ENCODE assay signal across 2 cellular contexts in genomic region chr15:80250614-80251504, GRCh38.
TF ChIP-seq lines count a peak whose summit lies in the region.

No MANE protein-coding gene starts in this region.

TF ChIP-seq in SK-N-SH, 30 proteins besides CTCF, POLR2A, EP300 and RAD21 (continued from another document):
- TF ChIP-seq PBX3 (IDR thresholded peaks at IDR 0.05): no peak
- no peak for TF ChIP-seq SIN3A (IDR thresholded peaks at IDR 0.05; ENCODE audit: borderline replicate concordance, low read depth, low read length)
- TF ChIP-seq FOSL2 (IDR thresholded peaks at IDR 0.05; ENCODE audit: borderline replicate concordance, low read depth): no peak

TF ChIP-seq in SK-N-SH treated with all-trans-retinoic acid at 6 μM for 48 hours, 23 proteins besides CTCF, POLR2A, EP300 and RAD21 (continued from another document):
- no peak for TF ChIP-seq POU6F1 (CRISPR knock-in tag; IDR thresholded peaks at IDR 0.05; ENCODE audit: borderline replicate concordance, low read depth)
- no peak for TF ChIP-seq SNAI2 (CRISPR knock-in tag; IDR thresholded peaks at IDR 0.05)
- no peak for TF ChIP-seq BACH2 (CRISPR knock-in tag; IDR thresholded peaks at IDR 0.05; ENCODE audit: borderline replicate concordance)
- no peak for TF ChIP-seq ZNF70 (CRISPR knock-in tag; IDR thresholded peaks at IDR 0.05)
- TF ChIP-seq OSR1 (CRISPR knock-in tag; IDR thresholded peaks at IDR 0.05): no peak
- TF ChIP-seq TCF4 (CRISPR knock-in tag; IDR thresholded peaks at IDR 0.05; ENCODE audit: borderline replicate concordance): no peak
- TF ChIP-seq GLIS3 (CRISPR knock-in tag; IDR thresholded peaks at IDR 0.05): no peak
TF ChIP-seq in SK-N-SH treated with all-trans-retinoic acid at 6 μM for 48 hours: peak in this region for 0.
